Comparison of ENCODE assay signal across 25 cellular contexts in the genomic region with DNA sequence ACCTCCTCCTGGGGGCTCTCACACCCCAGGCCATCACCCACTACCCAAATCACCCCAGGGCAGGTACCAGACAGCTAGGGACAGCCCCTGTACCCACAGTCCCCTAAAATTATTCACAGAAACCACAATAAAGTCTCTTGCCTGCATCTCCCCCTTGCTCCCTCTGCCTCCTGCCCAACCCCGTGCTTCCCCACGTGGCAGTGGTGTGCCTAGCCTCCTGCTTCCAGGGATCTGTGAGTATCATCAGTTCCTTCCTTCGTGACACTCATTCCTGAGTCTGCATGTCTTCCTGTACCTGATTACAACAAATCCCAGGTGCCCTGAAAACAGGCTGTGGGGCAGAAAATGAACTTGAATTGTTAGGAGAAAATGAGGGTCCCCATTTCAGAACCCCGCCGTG.
DNase-seq lines count a peak whose midpoint lies in the region; ATAC-seq and TF ChIP-seq lines count a peak whose summit lies in the region.
"Had no signal": no experiment of that assay in that cellular context is flagged by ENCODE, and none has a peak within 500 bp of the region (broad histone marks: within the 10 kb centered on the region; RNA-seq: fewer than 3 reads in every experiment).

No MANE protein-coding gene starts in this region.

- DNase-seq in stimulated activated naive CD8-positive, alpha-beta T cell treated with anti-CD3 and anti-CD28 coated beads, Interleukin-15, amount 100 ng/mL, for 72 hours = no peak
- DNase-seq in stimulated activated naive CD8-positive, alpha-beta T cell treated with anti-CD3 and anti-CD28 coated beads, Interleukin-15, Interleukin-2, amounts not matched to agents 100 U/mL and 50 U/mL, for 24 hours = no peak
- DNase-seq in dorsolateral prefrontal cortex (no peak), T-helper 2 cell (no peak)
- no peak for DNase-seq in naive thymus-derived CD8-positive, alpha-beta T cell
- DNase-seq in activated CD4-positive, alpha-beta T cell treated with anti-CD3 and anti-CD28 coated beads, Interleukin-2, amount 10 ng/mL, durations not matched to agents 7 days and 5 days = no peak
- DNase-seq: CD4-positive, CD25-positive, alpha-beta regulatory T cell; DMS53; HFFc6; MM.1S; NCI-H1694; NCI-H2029 treated with DMSO at 0.1 percent for 48 hours; NCI-H446 treated with DMSO at 0.1 percent for 48 hours; NCI-H526; SHP77 treated with DMSO at 0.1 percent for 48 hours had no signal

- no peak overlapping the region for H3K4me3 Mint-ChIP-seq in stimulated activated naive CD8-positive, alpha-beta T cell treated with anti-CD3 and anti-CD28 coated beads, Interleukin-15, amount 100 ng/mL, for 72 hours
- no peak overlapping the region for H3K4me3 Mint-ChIP-seq in naive thymus-derived CD8-positive, alpha-beta T cell
- H3K4me3 Mint-ChIP-seq in activated CD4-positive, alpha-beta T cell treated with anti-CD3 and anti-CD28 coated beads, Interleukin-2, amount 10 ng/mL, durations not matched to agents 7 days and 5 days = no peak overlapping the region
- H3K4me3 Mint-ChIP-seq: CD4-positive, CD25-positive, alpha-beta regulatory T cell; HFFc6 had no signal

- peak overlapping the region in 14 of 59 donors; percentile 39 to 60 (median 52) for H3K4me3 ChIP-seq in dorsolateral prefrontal cortex
- H3K4me3 ChIP-seq: BLaER1, GM23248, HAP-1 had no signal

- H3K27me3 Mint-ChIP-seq in stimulated activated naive CD8-positive, alpha-beta T cell treated with anti-CD3 and anti-CD28 coated beads, Interleukin-15, amount 100 ng/mL, for 72 hours = no peaks in the 10 kb centered on the region
- no peaks in the 10 kb centered on the region for H3K27me3 Mint-ChIP-seq in naive thymus-derived CD8-positive, alpha-beta T cell
- no peaks in the 10 kb centered on the region for H3K27me3 Mint-ChIP-seq in activated CD4-positive, alpha-beta T cell treated with anti-CD3 and anti-CD28 coated beads, Interleukin-2, amount 10 ng/mL, durations not matched to agents 7 days and 5 days
- H3K27me3 Mint-ChIP-seq: CD4-positive, CD25-positive, alpha-beta regulatory T cell; IgD-negative memory B cell had no signal

- H3K27ac Mint-ChIP-seq in stimulated activated naive CD8-positive, alpha-beta T cell treated with anti-CD3 and anti-CD28 coated beads, Interleukin-15, amount 100 ng/mL, for 72 hours = no peak overlapping the region
- H3K27ac Mint-ChIP-seq in naive thymus-derived CD8-positive, alpha-beta T cell = peak overlapping the region in 6 of 10 donors; percentile 40 to 62 (median 44)
- H3K27ac Mint-ChIP-seq in activated CD4-positive, alpha-beta T cell treated with anti-CD3 and anti-CD28 coated beads, Interleukin-2, amount 10 ng/mL, durations not matched to agents 7 days and 5 days = no peak overlapping the region
- H3K27ac Mint-ChIP-seq: HFFc6 had no signal

- no peaks in the 10 kb centered on the region for H3K27me3 ChIP-seq in dorsolateral prefrontal cortex
- H3K27me3 ChIP-seq: BLaER1 had no signal

- CTCF ChIA-PET in activated CD4-positive, alpha-beta T cell treated with anti-CD3 and anti-CD28 coated beads, Interleukin-2, amount 10 ng/mL, durations not matched to agents 7 days and 5 days (lab: Charles Lee) = no interaction called here

- ATAC-seq in stimulated activated naive CD8-positive, alpha-beta T cell treated with anti-CD3 and anti-CD28 coated beads, Interleukin-15, amount 100 ng/mL, for 72 hours = peak; percentile 27
- no peak for ATAC-seq in stimulated activated naive CD8-positive, alpha-beta T cell treated with anti-CD3 and anti-CD28 coated beads, Interleukin-15, Interleukin-2, amounts not matched to agents 100 U/mL and 50 U/mL, for 24 hours
- no peak for ATAC-seq in naive thymus-derived CD8-positive, alpha-beta T cell
- ATAC-seq in HG02623 (IDR thresholded peaks at IDR 0.05; ENCODE audit: unreplicated experiment) = no peak
- ATAC-seq: Panc1 had no signal

- no peak for TF ChIP-seq CTCF in dorsolateral prefrontal cortex (IDR thresholded peaks at IDR 0.05 in 54 of 56, conservative IDR thresholded peaks at IDR 0.05 in 2 of 56; ENCODE audit: low read depth in 1 of 56, partially characterized antibody in 56 of 56)

- POLR2A ChIA-PET in naive thymus-derived CD8-positive, alpha-beta T cell (lab: Charles Lee) = no interaction called here
- POLR2A ChIA-PET in activated CD4-positive, alpha-beta T cell treated with anti-CD3 and anti-CD28 coated beads, Interleukin-2, amount 10 ng/mL, durations not matched to agents 7 days and 5 days (lab: Charles Lee) = no interaction called here

- H3K27ac ChIP-seq in dorsolateral prefrontal cortex = peak overlapping the region in 56 of 59 donors; percentile 20 to 91 (median 80)
- H3K27ac ChIP-seq in temporal lobe (ENCODE audit: low read depth, low read length) = peak overlapping the region; percentile 69
- H3K27ac ChIP-seq: BLaER1, GM23248, HL-60, KMS-11, RWPE1 had no signal

- intact Hi-C loops in dorsolateral prefrontal cortex (cut with DNase I) = no loop called here

- peaks cover 0 to 9% (median 0%) of the 10 kb centered on the region in 3 donors for H3K36me3 Mint-ChIP-seq in naive thymus-derived CD8-positive, alpha-beta T cell
- no peaks in the 10 kb centered on the region for H3K36me3 Mint-ChIP-seq in activated CD4-positive, alpha-beta T cell treated with anti-CD3 and anti-CD28 coated beads, Interleukin-2, amount 10 ng/mL, durations not matched to agents 7 days and 5 days (ENCODE audit: low read depth)
- H3K36me3 Mint-ChIP-seq: CD4-positive, CD25-positive, alpha-beta regulatory T cell had no signal

- peaks cover 22% of the 10 kb centered on the region for H3K4me1 Mint-ChIP-seq in stimulated activated naive CD8-positive, alpha-beta T cell treated with anti-CD3 and anti-CD28 coated beads, Interleukin-15, amount 100 ng/mL, for 72 hours
- H3K4me1 Mint-ChIP-seq in naive thymus-derived CD8-positive, alpha-beta T cell = peaks cover 6 to 47% (median 33%) of the 10 kb centered on the region in 4 donors
- H3K4me1 Mint-ChIP-seq in activated CD4-positive, alpha-beta T cell treated with anti-CD3 and anti-CD28 coated beads, Interleukin-2, amount 10 ng/mL, durations not matched to agents 7 days and 5 days = no peaks in the 10 kb centered on the region

- H3K9me3 Mint-ChIP-seq in stimulated activated naive CD8-positive, alpha-beta T cell treated with anti-CD3 and anti-CD28 coated beads, Interleukin-15, amount 100 ng/mL, for 72 hours = no peaks in the 10 kb centered on the region
- H3K9me3 Mint-ChIP-seq in naive thymus-derived CD8-positive, alpha-beta T cell = no peaks in the 10 kb centered on the region
- no peaks in the 10 kb centered on the region for H3K9me3 Mint-ChIP-seq in activated CD4-positive, alpha-beta T cell treated with anti-CD3 and anti-CD28 coated beads, Interleukin-2, amount 10 ng/mL, durations not matched to agents 7 days and 5 days
- H3K9me3 Mint-ChIP-seq: CD4-positive, CD25-positive, alpha-beta regulatory T cell; HFFc6; IgD-negative memory B cell had no signal

Comparison
In these comparisons a context has a peak if more than half of its experiments do, and no peak if none do; other contexts are left out.
1. H3K27ac Mint-ChIP-seq: peak in naive thymus-derived CD8-positive, alpha-beta T cell (6 of 10); none in stimulated activated naive CD8-positive, alpha-beta T cell treated with anti-CD3 and anti-CD28 coated beads, Interleukin-15, amount 100 ng/mL, for 72 hours (0 of 2) and activated CD4-positive, alpha-beta T cell treated with anti-CD3 and anti-CD28 coated beads, Interleukin-2, amount 10 ng/mL, durations not matched to agents 7 days and 5 days (single experiment).